11 cellular contexts compared by ENCODE assay signal in genomic region chr15:88166330-88166993, GRCh38.
DNase-seq lines count a peak whose midpoint lies in the region; ATAC-seq and TF ChIP-seq lines count a peak whose summit lies in the region.
"Had no signal": no experiment of that assay in that cellular context is flagged by ENCODE, and none has a peak within 500 bp of the region (broad histone marks: within the 10 kb centered on the region; RNA-seq: fewer than 3 reads in every experiment).

No MANE protein-coding gene starts in this region.

- no peaks in the 10 kb centered on the region for H3K4me1 Mint-ChIP-seq in stimulated activated naive B cell treated with anti-CD40 and anti-IgM and Interleukin-4, amounts not matched to agents 10 μg/mL and 1 μg/mL and 100 μg/mL, for 72 hours
- H3K4me1 Mint-ChIP-seq: T-helper 17 cell had no signal

- no peaks in the 10 kb centered on the region for H3K9me3 ChIP-seq in breast epithelium
- H3K9me3 ChIP-seq: spleen had no signal

- no peak overlapping the region for H3K27ac Mint-ChIP-seq in stimulated activated naive B cell treated with anti-CD40 and anti-IgM and Interleukin-4, amounts not matched to agents 10 μg/mL and 1 μg/mL and 100 μg/mL, for 72 hours
- H3K27ac Mint-ChIP-seq: T-helper 17 cell had no signal

- no peaks in the 10 kb centered on the region for H3K27me3 ChIP-seq in breast epithelium

- no peak overlapping the region for H3K4me3 Mint-ChIP-seq in stimulated activated naive B cell treated with anti-CD40 and anti-IgM and Interleukin-4, amounts not matched to agents 10 μg/mL and 1 μg/mL and 100 μg/mL, for 72 hours
- H3K4me3 Mint-ChIP-seq: T-helper 17 cell had no signal

- DNase-seq in T47D (ENCODE audit: low read depth in 1 of 2, low spot score in 1 of 2) (peak; percentile 35 to 41), breast epithelium (ENCODE audit: low spot score in 2 of 2) (no peak), LoVo (ENCODE audit: low spot score) (peak; percentile 23), cardiac fibroblast (ENCODE audit: low read depth in 2 of 2) (peak; percentile 2 to 7), coronary artery (ENCODE audit: low spot score) (no peak)
- no peak for DNase-seq in stimulated activated naive B cell treated with anti-CD40 and anti-IgM and Interleukin-4, amounts not matched to agents 10 μg/mL and 1 μg/mL and 100 μg/mL, for 72 hours
- DNase-seq: caudate nucleus, spleen, T-helper 17 cell had no signal

- no peak overlapping the region for H3K4me3 ChIP-seq in breast epithelium
- no peak overlapping the region for H3K4me3 ChIP-seq in cardiac fibroblast (replicated peaks in 1 of 2; ENCODE audit: low read depth in 2 of 2, low read length in 2 of 2)
- no peak overlapping the region for H3K4me3 ChIP-seq in coronary artery
- H3K4me3 ChIP-seq: spleen had no signal

- no peaks in the 10 kb centered on the region for H3K4me1 ChIP-seq in breast epithelium
- H3K4me1 ChIP-seq: spleen had no signal

- no peaks in the 10 kb centered on the region for H3K36me3 ChIP-seq in breast epithelium
- H3K36me3 ChIP-seq: spleen had no signal

- intact Hi-C loops in breast epithelium (cut with DNase I; ENCODE audit: low total_unique reads): no loop called here

- in situ Hi-C loops in T47D (cut with HindIII; ENCODE audit: low pct_unique_long_range_greater_than_20kb, low sequenced_read_pairs): no loop called here

- no peak for TF ChIP-seq POLR2A in breast epithelium (IDR thresholded peaks at IDR 0.05)

- no peaks in the 10 kb centered on the region for H3K36me3 Mint-ChIP-seq in stimulated activated naive B cell treated with anti-CD40 and anti-IgM and Interleukin-4, amounts not matched to agents 10 μg/mL and 1 μg/mL and 100 μg/mL, for 72 hours

- H3K27ac ChIP-seq in breast epithelium (no peak overlapping the region), coronary artery (no peak overlapping the region)
- H3K27ac ChIP-seq: spleen had no signal

- ATAC-seq in stimulated activated naive B cell treated with anti-CD40 and anti-IgM and Interleukin-4, amounts not matched to agents 10 μg/mL and 1 μg/mL and 100 μg/mL, for 72 hours (replicated peaks): peak; percentile 61 to 73
- ATAC-seq in GM21737 (IDR thresholded peaks at IDR 0.05; ENCODE audit: unreplicated experiment) (no peak), GM19035 (IDR thresholded peaks at IDR 0.05; ENCODE audit: unreplicated experiment) (no peak)
- ATAC-seq: T-helper 17 cell had no signal

- no peaks in the 10 kb centered on the region for H3K9me3 Mint-ChIP-seq in stimulated activated naive B cell treated with anti-CD40 and anti-IgM and Interleukin-4, amounts not matched to agents 10 μg/mL and 1 μg/mL and 100 μg/mL, for 72 hours

- TF ChIP-seq CTCF in breast epithelium (IDR thresholded peaks at IDR 0.05) (no peak), cardiac fibroblast (IDR thresholded peaks at IDR 0.05; ENCODE audit: low read depth, low read length) (no peak), coronary artery (IDR thresholded peaks at IDR 0.05) (no peak)

- H3K27me3 Mint-ChIP-seq in stimulated activated naive B cell treated with anti-CD40 and anti-IgM and Interleukin-4, amounts not matched to agents 10 μg/mL and 1 μg/mL and 100 μg/mL, for 72 hours: peaks cover 3 to 9% of the 10 kb centered on the region in 2 donors

Comparison
In these comparisons a context has a peak if more than half of its experiments do, and no peak if none do; other contexts are left out.
1. DNase-seq: peak in T47D (2 of 2), LoVo (single experiment) and cardiac fibroblast (2 of 2); none in breast epithelium (0 of 2), stimulated activated naive B cell treated with anti-CD40 and anti-IgM and Interleukin-4, amounts not matched to agents 10 μg/mL and 1 μg/mL and 100 μg/mL, for 72 hours (single experiment) and coronary artery (single experiment).
2. ATAC-seq: peak in stimulated activated naive B cell treated with anti-CD40 and anti-IgM and Interleukin-4, amounts not matched to agents 10 μg/mL and 1 μg/mL and 100 μg/mL, for 72 hours (2 of 2); none in GM21737 (single experiment) and GM19035 (single experiment).